ENCODE assay signal across 23 cellular contexts in genomic region chr6:87054143-87054833, GRCh38. TPM values are rescaled to one million over a fixed set of nuclear protein-coding genes. Genes with fewer than 3 reads are reported as not detected.
"Had no signal": no experiment of that assay in that cellular context is flagged by ENCODE, and none has a peak within 500 bp of the region (broad histone marks: within the 10 kb centered on the region; RNA-seq: fewer than 3 reads in every experiment).

No MANE protein-coding gene starts in this region.

- H3K9me3 Mint-ChIP-seq: activated T-cell treated with anti-CD3 and anti-CD28 coated beads, Interleukin-2, amount 50 U/mL, for 72 hours; natural killer cell had no signal

- H3K4me1 Mint-ChIP-seq: natural killer cell had no signal

- H3K27me3 ChIP-seq: colonic mucosa, right atrium auricular region, transverse colon had no signal

- H3K4me3 ChIP-seq: colonic mucosa, esophagus muscularis mucosa, right atrium auricular region, transverse colon had no signal

- ATAC-seq: activated T-cell treated with anti-CD3 and anti-CD28 coated beads, Interleukin-2, amount 50 U/mL, for 72 hours; left ventricle myocardium superior; natural killer cell had no signal

- H3K4me3 Mint-ChIP-seq: activated naive CD8-positive, alpha-beta T cell; activated T-cell treated with anti-CD3 and anti-CD28 coated beads, Interleukin-2, amount 50 U/mL, for 72 hours; natural killer cell had no signal

- H3K4me1 ChIP-seq: colonic mucosa, esophagus muscularis mucosa, right atrium auricular region, transverse colon had no signal

- H3K27ac Mint-ChIP-seq: activated naive CD8-positive, alpha-beta T cell; activated T-cell treated with anti-CD3 and anti-CD28 coated beads, Interleukin-2, amount 50 U/mL, for 72 hours; natural killer cell; progenitor cell of endocrine pancreas had no signal

- H3K36me3 ChIP-seq: colonic mucosa, esophagus muscularis mucosa, neutrophil, right atrium auricular region, transverse colon had no signal

- H3K9me3 ChIP-seq: colonic mucosa, neutrophil, right atrium auricular region, transverse colon had no signal

- DNase-seq: activated CD4-positive, alpha-beta T cell treated with anti-CD3 and anti-CD28 coated beads for 48 hours; activated CD8-positive, alpha-beta memory T cell treated with anti-CD3 and anti-CD28 coated beads, Interleukin-2, amount 50 U/mL, for 48 hours; activated gamma-delta T cell treated with Interleukin-2 at 50 U/mL for 16 hours; activated T-cell treated with anti-CD3 and anti-CD28 coated beads, Interleukin-2, amount 50 U/mL, for 72 hours; amniotic stem cell; caudate nucleus; colonic mucosa; kidney glomerular epithelial cell; left ventricle myocardium superior; mesenchymal stem cell; natural killer cell; stimulated activated CD4-positive, alpha-beta T cell treated with anti-CD3 and anti-CD28 coated beads, Interleukin-15, amount 100 ng/mL, for 24 hours; stimulated activated CD4-positive, alpha-beta T cell treated with anti-CD3 and anti-CD28 coated beads, Interleukin-4, amount 100 ng/mL, for 1 hour; stimulated activated naive CD4-positive, alpha-beta T cell treated with Interleukin-2 at 50 U/mL for 16 hours; transverse colon had no signal

- H3K27me3 Mint-ChIP-seq: progenitor cell of endocrine pancreas had no signal

- H3K36me3 Mint-ChIP-seq: activated naive CD8-positive, alpha-beta T cell; natural killer cell had no signal

- H3K27ac ChIP-seq: colonic mucosa, esophagus muscularis mucosa, neutrophil, right atrium auricular region, transverse colon had no signal

RNA-seq across cellular contexts. Expression of gene CGA, which starts 40.6 kb away (rescaled TPM):
- total RNA-seq: activated T-cell treated with anti-CD3 and anti-CD28 coated beads, Interleukin-2, amount 50 U/mL, for 72 hours; colonic mucosa; esophagus muscularis mucosa; fibroblast of villous mesenchyme; mucosa of gallbladder; natural killer cell; skeletal muscle tissue; transverse colon had no signal
